2 cellular contexts compared by ENCODE assay signal in the genomic region with DNA sequence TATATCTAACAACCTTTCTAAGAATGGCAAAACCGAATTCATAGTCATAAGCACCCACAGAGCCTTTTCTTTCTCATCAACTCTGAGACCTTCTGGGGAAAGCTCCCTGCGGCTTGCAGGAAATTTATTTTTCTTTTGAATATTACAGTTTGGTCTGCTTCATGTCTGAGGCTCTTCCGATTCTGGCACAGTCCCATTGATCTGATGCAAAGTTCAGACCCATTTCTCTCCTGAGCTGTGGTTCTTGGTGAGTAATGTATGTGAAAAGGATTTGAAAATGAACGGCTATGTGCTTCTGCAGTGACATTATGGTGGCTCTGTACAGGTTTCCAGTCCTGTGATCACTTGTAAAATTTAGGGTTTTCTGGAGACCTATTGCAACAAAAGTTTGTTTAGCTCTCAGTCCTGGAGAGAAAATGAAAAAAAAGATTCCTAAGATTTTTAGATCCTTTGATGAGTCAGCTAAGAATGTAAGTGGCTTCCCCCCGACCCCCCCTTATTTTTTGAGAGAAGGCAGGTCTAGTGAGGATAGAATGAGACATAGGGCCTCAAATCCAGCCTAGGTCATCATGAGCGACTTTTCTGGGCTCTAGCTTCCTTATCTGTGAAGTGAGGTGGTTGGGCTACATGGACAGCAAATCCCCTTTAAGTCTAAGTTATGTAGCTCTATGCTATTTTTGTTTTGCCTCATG.
TF ChIP-seq lines count a peak whose summit lies in the region.

No MANE protein-coding gene starts in this region.

TF ChIP-seq in GM23338, 12 proteins besides CTCF, POLR2A, EP300 and RAD21 (continues in another document):
- TF ChIP-seq, protein P1, sequence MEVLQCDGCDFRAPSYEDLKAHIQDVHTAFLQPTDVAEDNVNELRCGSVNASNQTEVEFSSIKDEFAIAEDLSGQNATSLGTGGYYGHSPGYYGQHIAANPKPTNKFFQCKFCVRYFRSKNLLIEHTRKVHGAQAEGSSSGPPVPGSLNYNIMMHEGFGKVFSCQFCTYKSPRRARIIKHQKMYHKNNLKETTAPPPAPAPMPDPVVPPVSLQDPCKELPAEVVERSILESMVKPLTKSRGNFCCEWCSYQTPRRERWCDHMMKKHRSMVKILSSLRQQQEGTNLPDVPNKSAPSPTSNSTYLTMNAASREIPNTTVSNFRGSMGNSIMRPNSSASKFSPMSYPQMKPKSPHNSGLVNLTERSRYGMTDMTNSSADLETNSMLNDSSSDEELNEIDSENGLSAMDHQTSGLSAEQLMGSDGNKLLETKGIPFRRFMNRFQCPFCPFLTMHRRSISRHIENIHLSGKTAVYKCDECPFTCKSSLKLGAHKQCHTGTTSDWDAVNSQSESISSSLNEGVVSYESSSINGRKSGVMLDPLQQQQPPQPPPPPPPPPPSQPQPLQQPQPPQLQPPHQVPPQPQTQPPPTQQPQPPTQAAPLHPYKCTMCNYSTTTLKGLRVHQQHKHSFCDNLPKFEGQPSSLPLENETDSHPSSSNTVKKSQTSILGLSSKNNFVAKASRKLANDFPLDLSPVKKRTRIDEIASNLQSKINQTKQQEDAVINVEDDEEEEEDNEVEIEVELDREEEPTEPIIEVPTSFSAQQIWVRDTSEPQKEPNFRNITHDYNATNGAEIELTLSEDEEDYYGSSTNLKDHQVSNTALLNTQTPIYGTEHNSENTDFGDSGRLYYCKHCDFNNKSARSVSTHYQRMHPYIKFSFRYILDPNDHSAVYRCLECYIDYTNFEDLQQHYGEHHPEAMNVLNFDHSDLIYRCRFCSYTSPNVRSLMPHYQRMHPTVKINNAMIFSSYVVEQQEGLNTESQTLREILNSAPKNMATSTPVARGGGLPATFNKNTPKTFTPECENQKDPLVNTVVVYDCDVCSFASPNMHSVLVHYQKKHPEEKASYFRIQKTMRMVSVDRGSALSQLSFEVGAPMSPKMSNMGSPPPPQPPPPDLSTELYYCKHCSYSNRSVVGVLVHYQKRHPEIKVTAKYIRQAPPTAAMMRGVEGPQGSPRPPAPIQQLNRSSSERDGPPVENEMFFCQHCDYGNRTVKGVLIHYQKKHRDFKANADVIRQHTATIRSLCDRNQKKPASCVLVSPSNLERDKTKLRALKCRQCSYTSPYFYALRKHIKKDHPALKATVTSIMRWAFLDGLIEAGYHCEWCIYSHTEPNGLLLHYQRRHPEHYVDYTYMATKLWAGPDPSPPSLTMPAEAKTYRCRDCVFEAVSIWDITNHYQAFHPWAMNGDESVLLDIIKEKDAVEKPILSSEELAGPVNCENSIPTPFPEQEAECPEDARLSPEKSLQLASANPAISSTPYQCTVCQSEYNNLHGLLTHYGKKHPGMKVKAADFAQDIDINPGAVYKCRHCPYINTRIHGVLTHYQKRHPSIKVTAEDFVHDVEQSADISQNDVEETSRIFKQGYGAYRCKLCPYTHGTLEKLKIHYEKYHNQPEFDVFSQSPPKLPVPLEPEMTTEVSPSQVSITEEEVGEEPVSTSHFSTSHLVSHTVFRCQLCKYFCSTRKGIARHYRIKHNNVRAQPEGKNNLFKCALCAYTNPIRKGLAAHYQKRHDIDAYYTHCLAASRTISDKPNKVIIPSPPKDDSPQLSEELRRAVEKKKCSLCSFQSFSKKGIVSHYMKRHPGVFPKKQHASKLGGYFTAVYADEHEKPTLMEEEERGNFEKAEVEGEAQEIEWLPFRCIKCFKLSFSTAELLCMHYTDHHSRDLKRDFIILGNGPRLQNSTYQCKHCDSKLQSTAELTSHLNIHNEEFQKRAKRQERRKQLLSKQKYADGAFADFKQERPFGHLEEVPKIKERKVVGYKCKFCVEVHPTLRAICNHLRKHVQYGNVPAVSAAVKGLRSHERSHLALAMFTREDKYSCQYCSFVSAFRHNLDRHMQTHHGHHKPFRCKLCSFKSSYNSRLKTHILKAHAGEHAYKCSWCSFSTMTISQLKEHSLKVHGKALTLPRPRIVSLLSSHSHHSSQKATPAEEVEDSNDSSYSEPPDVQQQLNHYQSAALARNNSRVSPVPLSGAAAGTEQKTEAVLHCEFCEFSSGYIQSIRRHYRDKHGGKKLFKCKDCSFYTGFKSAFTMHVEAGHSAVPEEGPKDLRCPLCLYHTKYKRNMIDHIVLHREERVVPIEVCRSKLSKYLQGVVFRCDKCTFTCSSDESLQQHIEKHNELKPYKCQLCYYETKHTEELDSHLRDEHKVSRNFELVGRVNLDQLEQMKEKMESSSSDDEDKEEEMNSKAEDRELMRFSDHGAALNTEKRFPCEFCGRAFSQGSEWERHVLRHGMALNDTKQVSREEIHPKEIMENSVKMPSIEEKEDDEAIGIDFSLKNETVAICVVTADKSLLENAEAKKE (CRISPR knock-in tag; IDR thresholded peaks at IDR 0.05): no peak
- TF ChIP-seq STAT1 (IDR thresholded peaks at IDR 0.05; ENCODE audit: unreplicated experiment) (no peak), JUNB (IDR thresholded peaks at IDR 0.05; ENCODE audit: unreplicated experiment) (no peak), ZNF114 (CRISPR knock-in tag; IDR thresholded peaks at IDR 0.05) (no peak), EZH2phosphoT487 (IDR thresholded peaks at IDR 0.05; ENCODE audit: unreplicated experiment) (no peak), POLR2AphosphoS5 (IDR thresholded peaks at IDR 0.05; ENCODE audit: low read depth) (no peak)
- TF ChIP-seq, protein P2, sequence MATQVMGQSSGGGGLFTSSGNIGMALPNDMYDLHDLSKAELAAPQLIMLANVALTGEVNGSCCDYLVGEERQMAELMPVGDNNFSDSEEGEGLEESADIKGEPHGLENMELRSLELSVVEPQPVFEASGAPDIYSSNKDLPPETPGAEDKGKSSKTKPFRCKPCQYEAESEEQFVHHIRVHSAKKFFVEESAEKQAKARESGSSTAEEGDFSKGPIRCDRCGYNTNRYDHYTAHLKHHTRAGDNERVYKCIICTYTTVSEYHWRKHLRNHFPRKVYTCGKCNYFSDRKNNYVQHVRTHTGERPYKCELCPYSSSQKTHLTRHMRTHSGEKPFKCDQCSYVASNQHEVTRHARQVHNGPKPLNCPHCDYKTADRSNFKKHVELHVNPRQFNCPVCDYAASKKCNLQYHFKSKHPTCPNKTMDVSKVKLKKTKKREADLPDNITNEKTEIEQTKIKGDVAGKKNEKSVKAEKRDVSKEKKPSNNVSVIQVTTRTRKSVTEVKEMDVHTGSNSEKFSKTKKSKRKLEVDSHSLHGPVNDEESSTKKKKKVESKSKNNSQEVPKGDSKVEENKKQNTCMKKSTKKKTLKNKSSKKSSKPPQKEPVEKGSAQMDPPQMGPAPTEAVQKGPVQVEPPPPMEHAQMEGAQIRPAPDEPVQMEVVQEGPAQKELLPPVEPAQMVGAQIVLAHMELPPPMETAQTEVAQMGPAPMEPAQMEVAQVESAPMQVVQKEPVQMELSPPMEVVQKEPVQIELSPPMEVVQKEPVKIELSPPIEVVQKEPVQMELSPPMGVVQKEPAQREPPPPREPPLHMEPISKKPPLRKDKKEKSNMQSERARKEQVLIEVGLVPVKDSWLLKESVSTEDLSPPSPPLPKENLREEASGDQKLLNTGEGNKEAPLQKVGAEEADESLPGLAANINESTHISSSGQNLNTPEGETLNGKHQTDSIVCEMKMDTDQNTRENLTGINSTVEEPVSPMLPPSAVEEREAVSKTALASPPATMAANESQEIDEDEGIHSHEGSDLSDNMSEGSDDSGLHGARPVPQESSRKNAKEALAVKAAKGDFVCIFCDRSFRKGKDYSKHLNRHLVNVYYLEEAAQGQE (IDR thresholded peaks at IDR 0.05; ENCODE audit: unreplicated experiment): no peak
- TF ChIP-seq, protein P3, sequence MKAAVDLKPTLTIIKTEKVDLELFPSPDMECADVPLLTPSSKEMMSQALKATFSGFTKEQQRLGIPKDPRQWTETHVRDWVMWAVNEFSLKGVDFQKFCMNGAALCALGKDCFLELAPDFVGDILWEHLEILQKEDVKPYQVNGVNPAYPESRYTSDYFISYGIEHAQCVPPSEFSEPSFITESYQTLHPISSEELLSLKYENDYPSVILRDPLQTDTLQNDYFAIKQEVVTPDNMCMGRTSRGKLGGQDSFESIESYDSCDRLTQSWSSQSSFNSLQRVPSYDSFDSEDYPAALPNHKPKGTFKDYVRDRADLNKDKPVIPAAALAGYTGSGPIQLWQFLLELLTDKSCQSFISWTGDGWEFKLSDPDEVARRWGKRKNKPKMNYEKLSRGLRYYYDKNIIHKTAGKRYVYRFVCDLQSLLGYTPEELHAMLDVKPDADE (IDR thresholded peaks at IDR 0.05): no peak

TF ChIP-seq in SK-N-SH, 30 proteins besides CTCF, POLR2A, EP300 and RAD21:
- TF ChIP-seq ELF1 (IDR thresholded peaks at IDR 0.05) (no peak), RCOR1 (IDR thresholded peaks at IDR 0.05; ENCODE audit: low read length) (no peak), TEAD4 (IDR thresholded peaks at IDR 0.05; ENCODE audit: borderline replicate concordance, insufficient read depth) (peak; percentile 67; the same call in 1 of the 2 replicates), TCF12 (IDR thresholded peaks at IDR 0.05) (peak; percentile 62), RXRA (IDR thresholded peaks at IDR 0.05; ENCODE audit: borderline replicate concordance, low read depth) (peak; percentile 31; the same call in 1 of the 2 replicates), JUND (IDR thresholded peaks at IDR 0.05) (peak; percentile 56; the same call in 1 of the 2 replicates), FOSL2 (IDR thresholded peaks at IDR 0.05; ENCODE audit: borderline replicate concordance, low read depth) (peak; percentile 76; the same call in 1 of the 2 replicates)
- TF ChIP-seq, protein P4, sequence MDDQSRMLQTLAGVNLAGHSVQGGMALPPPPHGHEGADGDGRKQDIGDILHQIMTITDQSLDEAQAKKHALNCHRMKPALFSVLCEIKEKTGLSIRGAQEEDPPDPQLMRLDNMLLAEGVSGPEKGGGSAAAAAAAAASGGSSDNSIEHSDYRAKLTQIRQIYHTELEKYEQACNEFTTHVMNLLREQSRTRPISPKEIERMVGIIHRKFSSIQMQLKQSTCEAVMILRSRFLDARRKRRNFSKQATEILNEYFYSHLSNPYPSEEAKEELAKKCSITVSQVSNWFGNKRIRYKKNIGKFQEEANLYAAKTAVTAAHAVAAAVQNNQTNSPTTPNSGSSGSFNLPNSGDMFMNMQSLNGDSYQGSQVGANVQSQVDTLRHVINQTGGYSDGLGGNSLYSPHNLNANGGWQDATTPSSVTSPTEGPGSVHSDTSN (IDR thresholded peaks at IDR 0.05): 0 out of 2 replicates have a peak, but pooled peaks have one; percentile 20
